15 cellular contexts compared by ENCODE assay signal in genomic region chr5:176719113-176719814, GRCh38.
DNase-seq lines count a peak whose midpoint lies in the region; ATAC-seq and TF ChIP-seq lines count a peak whose summit lies in the region.
"Had no signal": no experiment of that assay in that cellular context is flagged by ENCODE, and none has a peak within 500 bp of the region (broad histone marks: within the 10 kb centered on the region; RNA-seq: fewer than 3 reads in every experiment).

No MANE protein-coding gene starts in this region.

- DNase-seq in SK-N-SH (no peak), NB4 (ENCODE audit: low read depth) (peak; percentile 14), fibroblast of villous mesenchyme (ENCODE audit: low read depth) (peak; percentile 2), upper lobe of right lung (no peak)
- DNase-seq: ACHN; C1 segment of cervical spinal cord; CD4-positive, alpha-beta memory T cell; DMS79; GM23248 had no signal

- no peak for TF ChIP-seq RAD21 in SK-N-SH (IDR thresholded peaks at IDR 0.05; ENCODE audit: low read length)

- H3K27ac ChIP-seq in SK-N-SH (ENCODE audit: low read depth in 2 of 2, low read length in 1 of 2): no peak overlapping the region
- no peak overlapping the region for H3K27ac ChIP-seq in upper lobe of right lung
- H3K27ac ChIP-seq: GM23248, HL-60 had no signal

- no peak for TF ChIP-seq EP300 in SK-N-SH (IDR thresholded peaks at IDR 0.05; ENCODE audit: borderline replicate concordance in 1 of 2, low read depth in 1 of 2, low read length in 1 of 2)

- H3K27me3 ChIP-seq in SK-N-SH (ENCODE audit: insufficient read depth) (peaks cover 28% of the 10 kb centered on the region), upper lobe of right lung (peaks cover 27% of the 10 kb centered on the region)

- POLR2A ChIA-PET in SK-N-SH (lab: Yijun Ruan, JAX): no interaction called here

- TF ChIP-seq CTCF in SK-N-SH (IDR thresholded peaks at IDR 0.05) (no peak), NB4 (IDR thresholded peaks at IDR 0.05; ENCODE audit: low read depth, low read length) (no peak), fibroblast of villous mesenchyme (IDR thresholded peaks at IDR 0.05; ENCODE audit: insufficient read depth, low read depth, low read length) (no peak), upper lobe of right lung (IDR thresholded peaks at IDR 0.05) (no peak)

- H3K79me2 ChIP-seq in SK-N-SH (ENCODE audit: insufficient read depth): no peaks in the 10 kb centered on the region

- H3K4me3 ChIP-seq in SK-N-SH (ENCODE audit: low read depth in 2 of 2, low read length in 1 of 2) (no peak overlapping the region), NB4 (ENCODE audit: low read depth, low read length) (no peak overlapping the region), fibroblast of villous mesenchyme (ENCODE audit: low read depth, low read length) (no peak overlapping the region), upper lobe of right lung (no peak overlapping the region)
- H3K4me3 ChIP-seq: GM23248 had no signal

- H3K36me3 ChIP-seq in SK-N-SH (replicated peaks in 1 of 2; ENCODE audit: control insufficient read depth in 1 of 2, insufficient read depth in 2 of 2, low read length in 1 of 2) (no peaks in the 10 kb centered on the region), upper lobe of right lung (no peaks in the 10 kb centered on the region)

- no peak overlapping the region for H2AFZ ChIP-seq in SK-N-SH (ENCODE audit: low read depth)
- H2AFZ ChIP-seq: GM23248 had no signal

- no peaks in the 10 kb centered on the region for H3F3A ChIP-seq in SK-N-SH (replicated peaks; ENCODE audit: insufficient read depth)

- WGBS in SK-N-SH (ENCODE audit: low lambda C conversion rate): 43% methylated on average over 14 of the region's 14 CpGs

- CTCF ChIA-PET in SK-N-SH (lab: Yijun Ruan, JAX): interaction anchor here (1.0 to 2.1 kb wide), 2 partner anchors 16 to 19 kb away, joined by 3 to 5 read pairs; no protein-coding TSS in a partner anchor

- H3K4me1 ChIP-seq in SK-N-SH (ENCODE audit: control insufficient read depth in 1 of 2, insufficient read depth in 2 of 2, low read depth in 1 of 2, low read length in 1 of 2): peaks cover 9 to 20% of the 10 kb centered on the region in 2 experiments; a peak in 2 of 4 replicates
- no peaks in the 10 kb centered on the region for H3K4me1 ChIP-seq in upper lobe of right lung

- no peak overlapping the region for H3K4me2 ChIP-seq in SK-N-SH

- TF ChIP-seq POLR2A in NB4 (IDR thresholded peaks at IDR 0.05; ENCODE audit: extremely low read depth, insufficient read length): no peak

- H3K9ac ChIP-seq in SK-N-SH: no peak overlapping the region
- H3K9ac ChIP-seq: GM23248 had no signal

- intact Hi-C loops in upper lobe of right lung (cut with DNase I): no loop called here

- no peaks in the 10 kb centered on the region for H3K9me2 ChIP-seq in SK-N-SH

- ATAC-seq in SK-N-SH treated with all-trans-retinoic acid at 6 μM for 48 hours: peak; percentile 14; the same call in 2 of the 3 replicates
- ATAC-seq in upper lobe of right lung: peak; percentile 66
- no peak for ATAC-seq in GM19395 (IDR thresholded peaks at IDR 0.05; ENCODE audit: unreplicated experiment)
- no peak for ATAC-seq in HG02678 (IDR thresholded peaks at IDR 0.05; ENCODE audit: unreplicated experiment)
- ATAC-seq in GM18909 (IDR thresholded peaks at IDR 0.05; ENCODE audit: poor library complexity, unreplicated experiment): no peak
- ATAC-seq: HCT116 had no signal

- H3K9me3 ChIP-seq in SK-N-SH (no peaks in the 10 kb centered on the region), upper lobe of right lung (no peaks in the 10 kb centered on the region)

- no peaks in the 10 kb centered on the region for H4K20me1 ChIP-seq in SK-N-SH (ENCODE audit: insufficient read depth)

TF ChIP-seq in SK-N-SH treated with all-trans-retinoic acid at 6 μM for 48 hours, 23 proteins besides CTCF, POLR2A, EP300 and RAD21 (continues in another document):
- TF ChIP-seq ARNTL (CRISPR knock-in tag; IDR thresholded peaks at IDR 0.05; ENCODE audit: borderline replicate concordance, low read depth) (no peak), TCF4 (CRISPR knock-in tag; IDR thresholded peaks at IDR 0.05; ENCODE audit: borderline replicate concordance) (no peak), ZNF8 (CRISPR knock-in tag; IDR thresholded peaks at IDR 0.05) (no peak), ISL1 (CRISPR knock-in tag; IDR thresholded peaks at IDR 0.05) (no peak), CSRNP3 (CRISPR knock-in tag; IDR thresholded peaks at IDR 0.05) (no peak), POU6F1 (CRISPR knock-in tag; IDR thresholded peaks at IDR 0.05; ENCODE audit: borderline replicate concordance, low read depth) (no peak), ZNF70 (CRISPR knock-in tag; IDR thresholded peaks at IDR 0.05) (no peak), GLIS3 (CRISPR knock-in tag; IDR thresholded peaks at IDR 0.05) (no peak), PPARA (CRISPR knock-in tag; IDR thresholded peaks at IDR 0.05; ENCODE audit: borderline replicate concordance) (no peak)

TF ChIP-seq in SK-N-SH, 30 proteins besides CTCF, POLR2A, EP300 and RAD21:
- TF ChIP-seq NFIC (IDR thresholded peaks at IDR 0.05; ENCODE audit: borderline replicate concordance): no peak
- no peak for TF ChIP-seq TAF1 (IDR thresholded peaks at IDR 0.05; ENCODE audit: borderline replicate concordance, low read depth, low read length)
- TF ChIP-seq NRF1 (IDR thresholded peaks at IDR 0.05; ENCODE audit: low read depth, low read length): no peak

Comparison
In these comparisons a context has a peak if more than half of its experiments do, and no peak if none do; other contexts are left out.
1. ATAC-seq: peak in SK-N-SH treated with all-trans-retinoic acid at 6 μM for 48 hours (single experiment) and upper lobe of right lung (single experiment); none in GM19395 (single experiment), HG02678 (single experiment) and GM18909 (single experiment).
2. DNase-seq: peak in NB4 (single experiment) and fibroblast of villous mesenchyme (single experiment); none in SK-N-SH (single experiment) and upper lobe of right lung (single experiment).